Comparison of ENCODE assay signal across 13 cellular contexts in the genomic region with DNA sequence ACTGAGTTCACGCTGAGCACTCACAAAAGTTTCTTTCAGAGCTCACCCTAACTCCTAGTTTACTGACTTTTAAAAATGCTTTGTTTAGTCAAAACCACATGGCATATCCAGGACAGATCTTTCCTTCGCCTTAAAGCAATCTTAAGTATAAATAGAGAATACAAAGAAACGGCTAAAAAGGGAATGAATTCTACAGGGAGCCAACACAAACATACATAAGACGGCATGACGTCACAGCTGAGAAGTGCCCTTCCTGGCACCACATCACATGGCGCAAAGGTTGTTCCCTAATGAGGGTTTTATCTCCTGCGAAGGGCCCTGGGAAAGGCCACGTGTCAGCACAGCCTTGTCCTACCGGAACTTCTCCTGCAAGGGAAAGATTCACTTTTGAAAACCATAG.
DNase-seq lines count a peak whose midpoint lies in the region; ATAC-seq and TF ChIP-seq lines count a peak whose summit lies in the region.
"Had no signal": no experiment of that assay in that cellular context is flagged by ENCODE, and none has a peak within 500 bp of the region (broad histone marks: within the 10 kb centered on the region; RNA-seq: fewer than 3 reads in every experiment).

No MANE protein-coding gene starts in this region.

- H4K20me1 ChIP-seq in DND-41 (ENCODE audit: insufficient read depth, low read length) = no peaks in the 10 kb centered on the region

- H3K4me1 ChIP-seq in DND-41 (ENCODE audit: insufficient read depth, low read length) = peaks cover 27% of the 10 kb centered on the region

- no peaks in the 10 kb centered on the region for H3K9me3 ChIP-seq in DND-41 (ENCODE audit: insufficient read depth, low read length, severe bottlenecking)

- no peaks in the 10 kb centered on the region for H3K79me2 ChIP-seq in DND-41 (ENCODE audit: insufficient read depth, low read length)

- peak overlapping the region; percentile 47; the same call in 1 of the 2 replicates for H3K27ac ChIP-seq in DND-41 (ENCODE audit: low read length)

- H3K27me3 ChIP-seq in DND-41 (ENCODE audit: insufficient read depth, low read length, poor library complexity) = no peaks in the 10 kb centered on the region

- H2AFZ ChIP-seq in DND-41 (ENCODE audit: low read depth, low read length) = no peak overlapping the region

- DNase-seq in DND-41 = no peak
- peak; percentile 45 for DNase-seq in H4 (ENCODE audit: low spot score)
- DNase-seq in cerebellar cortex (ENCODE audit: low spot score) = peak; percentile 1
- no peak for DNase-seq in sciatic nerve (ENCODE audit: low spot score)
- no peak for DNase-seq in amniotic stem cell (lab: John Stamatoyannopoulos, UW)
- DNase-seq in stimulated activated CD8-positive, alpha-beta memory T cell treated with anti-CD3 and anti-CD28 coated beads, Interleukin-4, amount 100 ng/mL, for 48 hours = no peak
- no peak for DNase-seq in NCI-H82 treated with DMSO at 0.1 percent for 48 hours (lab: John Stamatoyannopoulos, UW; ENCODE audit: unreplicated experiment)
- DNase-seq: C1 segment of cervical spinal cord; CD4-positive, alpha-beta T cell; DMS79; GDM1; HCEC 1CT; IMR-90 had no signal

- ATAC-seq in DND-41 (ENCODE audit: insufficient read depth, low read depth) (no peak), sciatic nerve (peak; percentile 32)

- no peak for TF ChIP-seq CTCF in DND-41 (IDR thresholded peaks at IDR 0.05; ENCODE audit: borderline replicate concordance, extremely low read depth, low read length, poor library complexity, severe bottlenecking)

- H3K9ac ChIP-seq in DND-41 (ENCODE audit: low read depth, low read length) = no peak overlapping the region

- no peaks in the 10 kb centered on the region for H3K36me3 ChIP-seq in DND-41 (ENCODE audit: insufficient read depth, low read length)

- intact Hi-C loops in sciatic nerve (cut with DNase I) = no loop called here

- H3K4me2 ChIP-seq in DND-41 (ENCODE audit: insufficient read depth, low read length) = no peak overlapping the region

- no peak overlapping the region for H3K4me3 ChIP-seq in DND-41 (ENCODE audit: low read depth in 1 of 2, low read length in 2 of 2)

Comparison
In these comparisons a context has a peak if more than half of its experiments do, and no peak if none do; other contexts are left out.
1. DNase-seq: peak in H4 (single experiment) and cerebellar cortex (single experiment); none in DND-41 (single experiment), sciatic nerve (single experiment), amniotic stem cell (single experiment), stimulated activated CD8-positive, alpha-beta memory T cell treated with anti-CD3 and anti-CD28 coated beads, Interleukin-4, amount 100 ng/mL, for 48 hours (single experiment) and NCI-H82 treated with DMSO at 0.1 percent for 48 hours (single experiment).